In the genomic region with DNA sequence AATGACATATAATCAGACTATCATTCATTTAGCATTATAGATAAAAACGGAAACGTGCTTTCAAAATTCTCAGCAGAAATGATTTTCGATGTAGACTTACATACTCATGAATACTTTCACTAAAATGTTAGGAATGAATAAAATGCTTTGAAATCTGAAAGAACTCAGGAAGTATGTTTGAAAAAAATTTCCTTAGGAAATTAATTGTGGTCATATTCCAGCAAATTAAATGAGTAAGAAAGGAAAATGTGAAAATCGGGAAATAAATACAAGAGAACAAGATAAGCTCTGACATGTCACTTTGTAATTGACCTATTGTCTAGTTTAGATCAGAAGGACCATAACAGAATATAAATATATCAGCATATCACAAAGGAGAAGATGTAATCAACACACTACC, we compare ENCODE assay signal across 1 cellular context.
TF ChIP-seq lines count a peak whose summit lies in the region.

No MANE protein-coding gene starts in this region.

TF ChIP-seq in IMR-90, 13 proteins besides CTCF, POLR2A, EP300 and RAD21 (continued from another document):
- TF ChIP-seq CHD1 (IDR thresholded peaks at IDR 0.05; ENCODE audit: low read depth, low read length), result no peak
- TF ChIP-seq ELK1 (IDR thresholded peaks at IDR 0.05; ENCODE audit: borderline replicate concordance, low read depth, low read length), result no peak
- TF ChIP-seq SMC3 (IDR thresholded peaks at IDR 0.05; ENCODE audit: low read depth, low read length), result no peak
- no peak for TF ChIP-seq NFE2L2 (IDR thresholded peaks at IDR 0.05; ENCODE audit: low read depth, low read length)
- TF ChIP-seq CEBPB (IDR thresholded peaks at IDR 0.05; ENCODE audit: low read depth, low read length), result no peak
- TF ChIP-seq FOS (IDR thresholded peaks at IDR 0.05; ENCODE audit: low read depth, low read length), result no peak
- TF ChIP-seq BHLHE40 (IDR thresholded peaks at IDR 0.05; ENCODE audit: low read depth, low read length), result no peak
- TF ChIP-seq RFX5 (IDR thresholded peaks at IDR 0.05; ENCODE audit: low read depth, low read length), result no peak
- no peak for TF ChIP-seq MXI1 (IDR thresholded peaks at IDR 0.05; ENCODE audit: borderline replicate concordance, low read depth, low read length)
TF ChIP-seq in IMR-90: peak in this region for 0.
